ENCODE assay signal across 12 cellular contexts in genomic region chr14:29799718-29800117, GRCh38.
DNase-seq lines count a peak whose midpoint lies in the region; ATAC-seq and TF ChIP-seq lines count a peak whose summit lies in the region.
"Had no signal": no experiment of that assay in that cellular context is flagged by ENCODE, and none has a peak within 500 bp of the region (broad histone marks: within the 10 kb centered on the region; RNA-seq: fewer than 3 reads in every experiment).

No MANE protein-coding gene starts in this region.

- intact Hi-C loops in sciatic nerve (cut with DNase I): no loop called here

- no peaks in the 10 kb centered on the region for H3K27me3 ChIP-seq in brain microvascular endothelial cell (replicated peaks)
- H3K27me3 ChIP-seq: right atrium auricular region had no signal

- H3K27ac ChIP-seq in brain microvascular endothelial cell: no peak overlapping the region
- H3K27ac ChIP-seq: right atrium auricular region had no signal

- H3K27me3 Mint-ChIP-seq in HFFc6 (ENCODE audit: insufficient read depth): no peaks in the 10 kb centered on the region

- H3K4me3 Mint-ChIP-seq in HFFc6: no peak overlapping the region

- H3K36me3 Mint-ChIP-seq in HFFc6 (ENCODE audit: low read depth): no peaks in the 10 kb centered on the region; the same call in 1 of the 2 replicates

- H3K36me3 ChIP-seq in brain microvascular endothelial cell (replicated peaks): no peaks in the 10 kb centered on the region
- H3K36me3 ChIP-seq: right atrium auricular region had no signal

- peak; percentile 51 for DNase-seq in NAMALWA (ENCODE audit: low spot score)
- DNase-seq in sciatic nerve (ENCODE audit: low spot score): no peak
- no peak for DNase-seq in brain microvascular endothelial cell
- DNase-seq in NCI-H2196 (lab: John Stamatoyannopoulos, UW; ENCODE audit: unreplicated experiment): no peak
- no peak for DNase-seq in HFFc6
- DNase-seq in SK-N-DZ (ENCODE audit: low spot score): no peak
- DNase-seq: activated naive CD4-positive, alpha-beta T cell treated with anti-CD3 and anti-CD28 coated beads, Interleukin-2, amount 50 U/mL, for 16 hours; NCI-H1092 treated with DMSO at 0.1 percent for 48 hours; NCI-H748 treated with DMSO at 0.1 percent for 48 hours had no signal

- H3K9me3 Mint-ChIP-seq in HFFc6: no peaks in the 10 kb centered on the region

- TF ChIP-seq CTCF in brain microvascular endothelial cell (IDR thresholded peaks at IDR 0.05; ENCODE audit: low read depth, low read length, missing control alignments) (no peak), HFFc6 (IDR thresholded peaks at IDR 0.05) (no peak)

- no peak overlapping the region for H3K27ac Mint-ChIP-seq in HFFc6

- peaks cover 17% of the 10 kb centered on the region for H3K4me1 Mint-ChIP-seq in HFFc6 (ENCODE audit: low read depth)

- in situ Hi-C loops in brain microvascular endothelial cell (cut with HindIII; ENCODE audit: low pct_ligation_motif_present, low sequenced_read_pairs): no loop called here

- peak; percentile 62 for ATAC-seq in GM19324 (IDR thresholded peaks at IDR 0.05; ENCODE audit: low FRiP score, unreplicated experiment)
- ATAC-seq in HG02840 (IDR thresholded peaks at IDR 0.05; ENCODE audit: low FRiP score, unreplicated experiment): peak; percentile 78
- ATAC-seq in sciatic nerve: peak; percentile 22

- no peak overlapping the region for H3K4me3 ChIP-seq in brain microvascular endothelial cell (ENCODE audit: low read depth, low read length)
- H3K4me3 ChIP-seq: right atrium auricular region had no signal

Comparison
In these comparisons a context has a peak if more than half of its experiments do, and no peak if none do; other contexts are left out.
1. ATAC-seq: peak in every context shown above with its lines; median percentile 78 in HG02840; 62 in GM19324; 22 in sciatic nerve.